In genomic region chr3:39107056-39107873, GRCh38 we compare ENCODE assay signal across 1 cellular context.
A peak's percentile ranks its signal among the peaks of the same experiment; 100 is the strongest.
TF ChIP-seq lines count a peak whose summit lies in the region.

TSS of gene GORASP1 (minus strand) at chr3:39107627. CDS start at chr3:39107541, 86 bp downstream.
TSS of gene TTC21A (plus strand) at chr3:39107680. CDS start at chr3:39107838, 158 bp downstream.

TF ChIP-seq in HepG2, 621 proteins besides CTCF, POLR2A, EP300 and RAD21 (continued from another document and continues in another):
- TF ChIP-seq PCBP1 (IDR thresholded peaks at IDR 0.05; ENCODE audit: borderline replicate concordance, low read depth, low read length): no peak
- no peak for TF ChIP-seq ETV6 (CRISPR knock-in tag; conservative IDR thresholded peaks at IDR 0.05)
- TF ChIP-seq SMAD1 (CRISPR knock-in tag; IDR thresholded peaks at IDR 0.05; ENCODE audit: borderline replicate concordance, low read depth): no peak
- TF ChIP-seq STAG1 (CRISPR knock-in tag; IDR thresholded peaks at IDR 0.05): no peak
- no peak for TF ChIP-seq FOXO1 (CRISPR knock-in tag; IDR thresholded peaks at IDR 0.05)
- TF ChIP-seq YY1 (IDR thresholded peaks at IDR 0.05; ENCODE audit: insufficient read depth, insufficient replicate concordance, low read depth, low read length): peak; percentile 76
- TF ChIP-seq ZNF382 (CRISPR knock-in tag; IDR thresholded peaks at IDR 0.05; ENCODE audit: borderline replicate concordance): no peak
- no peak for TF ChIP-seq ZNF614 (CRISPR knock-in tag; IDR thresholded peaks at IDR 0.05; ENCODE audit: borderline replicate concordance)
- TF ChIP-seq FOXP4 (CRISPR knock-in tag; IDR thresholded peaks at IDR 0.05): no peak
- no peak for TF ChIP-seq ZNF781 (CRISPR knock-in tag; IDR thresholded peaks at IDR 0.05; ENCODE audit: borderline replicate concordance, not compliant biosample characterization)
- no peak; the same call in 1 of the 2 replicates for TF ChIP-seq TIGD3 (CRISPR knock-in tag; IDR thresholded peaks at IDR 0.05; ENCODE audit: borderline replicate concordance)
- peak; percentile 36 for TF ChIP-seq ELF1 (CRISPR knock-in tag; IDR thresholded peaks at IDR 0.05)
- no peak; the same call in 1 of the 2 replicates for TF ChIP-seq ZFP91 (CRISPR knock-in tag; IDR thresholded peaks at IDR 0.05; ENCODE audit: borderline replicate concordance)
- no peak; the same call in 1 of the 2 replicates for TF ChIP-seq DRAP1 (CRISPR knock-in tag; IDR thresholded peaks at IDR 0.05)
- TF ChIP-seq ZBTB4 (CRISPR knock-in tag; IDR thresholded peaks at IDR 0.05; ENCODE audit: borderline replicate concordance): no peak
- no peak for TF ChIP-seq ZNF780A (CRISPR knock-in tag; IDR thresholded peaks at IDR 0.05)
- TF ChIP-seq MIER2 (CRISPR knock-in tag; IDR thresholded peaks at IDR 0.05): no peak
- TF ChIP-seq PHF21A (CRISPR knock-in tag; IDR thresholded peaks at IDR 0.05): peak; percentile 20; the same call in 1 of the 2 replicates
- TF ChIP-seq ZBTB34 (CRISPR knock-in tag; IDR thresholded peaks at IDR 0.05): no peak
- TF ChIP-seq JUN (CRISPR knock-in tag; IDR thresholded peaks at IDR 0.05): 0 out of 2 replicates have a peak, but pooled peaks have one; percentile 35
- TF ChIP-seq ELK4 (CRISPR knock-in tag; IDR thresholded peaks at IDR 0.05; ENCODE audit: borderline replicate concordance): no peak
- TF ChIP-seq CEBPB (IDR thresholded peaks at IDR 0.05; ENCODE audit: borderline replicate concordance, low read depth, low read length): no peak
- TF ChIP-seq MTA1 (CRISPR knock-in tag; IDR thresholded peaks at IDR 0.05; ENCODE audit: borderline replicate concordance): peak; percentile 56; the same call in 1 of the 2 replicates
- TF ChIP-seq ZBTB1 (CRISPR knock-in tag; IDR thresholded peaks at IDR 0.05; ENCODE audit: borderline replicate concordance): no peak
- TF ChIP-seq AKAP8 (CRISPR knock-in tag; IDR thresholded peaks at IDR 0.05): no peak
- TF ChIP-seq FOXK1 (CRISPR knock-in tag; IDR thresholded peaks at IDR 0.05; ENCODE audit: borderline replicate concordance, low read depth): peak; percentile 64; the same call in 1 of the 2 replicates
- 0 out of 2 replicates have a peak, but pooled peaks have one; percentile 13 for TF ChIP-seq ZNF362 (CRISPR knock-in tag; IDR thresholded peaks at IDR 0.05; ENCODE audit: borderline replicate concordance)
- TF ChIP-seq ZKSCAN1 (IDR thresholded peaks at IDR 0.05; ENCODE audit: low read length): no peak
- no peak; the same call in 1 of the 2 replicates for TF ChIP-seq HIVEP1 (CRISPR knock-in tag; IDR thresholded peaks at IDR 0.05)
- no peak for TF ChIP-seq IRF9 (CRISPR knock-in tag; IDR thresholded peaks at IDR 0.05; ENCODE audit: borderline replicate concordance)
- no peak for TF ChIP-seq ZNF142 (CRISPR knock-in tag; IDR thresholded peaks at IDR 0.05)
